ENCODE assay signal across 23 cellular contexts in genomic region chr11:75938543-75938942, GRCh38.
A peak's percentile ranks its signal among the peaks of the same experiment; 100 is the strongest.
DNase-seq lines count a peak whose midpoint lies in the region; ATAC-seq, FAIRE-seq and TF ChIP-seq lines count a peak whose summit lies in the region.
"Had no signal": no experiment of that assay in that cellular context is flagged by ENCODE, and none has a peak within 500 bp of the region (broad histone marks: within the 10 kb centered on the region; RNA-seq: fewer than 3 reads in every experiment).

No MANE protein-coding gene starts in this region.

- no peak overlapping the region for H3K27ac Mint-ChIP-seq in astrocyte (ENCODE audit: unreplicated experiment)
- H3K27ac Mint-ChIP-seq: activated CD4-positive, alpha-beta memory T cell treated with anti-CD3 and anti-CD28 coated beads for 36 hours; activated naive CD8-positive, alpha-beta T cell; T-helper 1 cell treated with Interleukin-12 subunit alpha and Interleukin-12 subunit beta and Interleukin-4 antibody, amounts not matched to agents 30 μg/mL and 1 μg/mL, for 36 hours had no signal

- H4K20me1 ChIP-seq in GM23248 (ENCODE audit: insufficient read depth) (no peaks in the 10 kb centered on the region), astrocyte (ENCODE audit: insufficient read depth, low read length) (peaks cover 3% of the 10 kb centered on the region)

- no peaks in the 10 kb centered on the region for H3K4me1 Mint-ChIP-seq in astrocyte (ENCODE audit: low read depth, unreplicated experiment)

- H3K4me1 ChIP-seq in GM23248 (ENCODE audit: insufficient read depth) (peaks cover 14% of the 10 kb centered on the region), astrocyte (ENCODE audit: insufficient read depth, low read length) (peaks cover 6% of the 10 kb centered on the region), subcutaneous abdominal adipose tissue (ENCODE audit: control insufficient read depth in 5 of 5, insufficient read depth in 5 of 5, low read length in 5 of 5) (peaks cover 0 to 36% (median 24%) of the 10 kb centered on the region in 5 donors)
- H3K4me1 ChIP-seq: testis had no signal

- H3K27me3 Mint-ChIP-seq in astrocyte (ENCODE audit: low read depth, unreplicated experiment) = no peaks in the 10 kb centered on the region
- H3K27me3 Mint-ChIP-seq: activated CD4-positive, alpha-beta memory T cell treated with anti-CD3 and anti-CD28 coated beads for 36 hours; activated naive CD8-positive, alpha-beta T cell had no signal

- H3K27me3 ChIP-seq in GM23248 (replicated peaks; ENCODE audit: insufficient read depth) = no peaks in the 10 kb centered on the region
- no peaks in the 10 kb centered on the region for H3K27me3 ChIP-seq in astrocyte (ENCODE audit: insufficient read depth, low read length)
- no peaks in the 10 kb centered on the region for H3K27me3 ChIP-seq in subcutaneous abdominal adipose tissue (ENCODE audit: control insufficient read depth in 5 of 5, insufficient read depth in 4 of 5, low read length in 5 of 5)
- H3K27me3 ChIP-seq: testis had no signal

- peaks cover 14% of the 10 kb centered on the region; the same call in 1 of the 2 replicates for H3F3A ChIP-seq in GM23248 (ENCODE audit: insufficient read depth)

- 39 to 43% methylated on average over 3 of the region's 3 CpGs for WGBS in GM23248 (ENCODE audit: low coverage in 1 of 2, low lambda C conversion rate in 2 of 2, missing lambda C conversion rate in 2 of 2), 2 experiments

- no peaks in the 10 kb centered on the region for H3K36me3 Mint-ChIP-seq in astrocyte (ENCODE audit: low read depth, unreplicated experiment)
- H3K36me3 Mint-ChIP-seq: activated CD4-positive, alpha-beta memory T cell treated with anti-CD3 and anti-CD28 coated beads for 36 hours had no signal

- H3K4me3 ChIP-seq in GM23248 (no peak overlapping the region), astrocyte (ENCODE audit: insufficient read depth, low read depth, low read length) (no peak overlapping the region), foreskin fibroblast (ENCODE audit: low read depth in 1 of 2, low read length in 2 of 2) (no peak overlapping the region), subcutaneous abdominal adipose tissue (ENCODE audit: low read depth in 1 of 5, low read length in 5 of 5) (no peak overlapping the region)
- H3K4me3 ChIP-seq: skin epidermis, testis had no signal

- TF ChIP-seq CTCF in astrocyte (IDR thresholded peaks at IDR 0.05; ENCODE audit: insufficient read depth, low read depth, low read length) (no peak), foreskin fibroblast (IDR thresholded peaks at IDR 0.05; ENCODE audit: low read depth, low read length) (no peak), GM13976 (IDR thresholded peaks at IDR 0.05; ENCODE audit: borderline replicate concordance, control extremely low read depth, extremely low read depth, insufficient read depth, missing control alignments) (no peak)

- H3K79me2 ChIP-seq in GM23248 (ENCODE audit: insufficient read depth) = 0 out of 2 replicates have a peak, but pooled peaks cover 13% of the 10 kb centered on the region
- H3K79me2 ChIP-seq in astrocyte (ENCODE audit: insufficient read depth, low read length) = no peaks in the 10 kb centered on the region

- H3K9me3 ChIP-seq in GM23248 (ENCODE audit: low read depth) = no peaks in the 10 kb centered on the region
- H3K9me3 ChIP-seq in astrocyte (ENCODE audit: insufficient read depth, low read depth, low read length) = no peaks in the 10 kb centered on the region
- no peaks in the 10 kb centered on the region for H3K9me3 ChIP-seq in subcutaneous abdominal adipose tissue (ENCODE audit: control insufficient read depth in 5 of 5, low read length in 5 of 5)
- H3K9me3 ChIP-seq: testis had no signal

- H3K4me2 ChIP-seq in GM23248 (ENCODE audit: unreplicated experiment) = peak overlapping the region; percentile 56
- peak overlapping the region; percentile 22 for H3K4me2 ChIP-seq in astrocyte (ENCODE audit: low read length)

- H3K9me3 Mint-ChIP-seq in astrocyte (ENCODE audit: unreplicated experiment) = peaks cover 1% of the 10 kb centered on the region
- H3K9me3 Mint-ChIP-seq: activated CD4-positive, alpha-beta memory T cell treated with anti-CD3 and anti-CD28 coated beads for 36 hours; activated T-cell treated with anti-CD3 and anti-CD28 coated beads, Interleukin-2, amount 50 U/mL, for 4 hours; T-helper 1 cell treated with Interleukin-12 subunit alpha and Interleukin-12 subunit beta and Interleukin-4 antibody, amounts not matched to agents 30 μg/mL and 1 μg/mL, for 36 hours had no signal

- DNase-seq in GM23248 = peak; percentile 68
- peak; percentile 21 for DNase-seq in astrocyte (ENCODE audit: low read depth)
- DNase-seq in foreskin fibroblast = peak; percentile 41 to 70
- DNase-seq in OCI-M2 (lab: John Stamatoyannopoulos, UW; ENCODE audit: unreplicated experiment) = no peak
- no peak for DNase-seq in GM13976 (ENCODE audit: low spot score)
- DNase-seq: activated CD4-positive, alpha-beta memory T cell treated with anti-CD3 and anti-CD28 coated beads for 36 hours; activated T-cell treated with anti-CD3 and anti-CD28 coated beads, Interleukin-2, amount 50 U/mL, for 4 hours; caudate nucleus; DMS79 treated with DMSO at 0.1 percent for 48 hours; effector CD8-positive, alpha-beta T cell; foreskin melanocyte; MM.1S; NCI-H1694 treated with DMSO at 0.1 percent for 48 hours; NCI-H446; SHP77; testis; WERI-Rb-1 had no signal

- FAIRE-seq in astrocyte (lab: Jason Lieb, UNC) = no peak

- H2AFZ ChIP-seq in GM23248 (peak overlapping the region; percentile 44; the same call in 1 of the 2 replicates), astrocyte (ENCODE audit: low read depth, low read length) (no peak overlapping the region)

- no peak overlapping the region for H3K4me3 Mint-ChIP-seq in astrocyte (ENCODE audit: unreplicated experiment)
- H3K4me3 Mint-ChIP-seq: activated CD4-positive, alpha-beta memory T cell treated with anti-CD3 and anti-CD28 coated beads for 36 hours; activated naive CD8-positive, alpha-beta T cell; activated T-cell treated with anti-CD3 and anti-CD28 coated beads, Interleukin-2, amount 50 U/mL, for 4 hours; T-helper 1 cell treated with Interleukin-12 subunit alpha and Interleukin-12 subunit beta and Interleukin-4 antibody, amounts not matched to agents 30 μg/mL and 1 μg/mL, for 36 hours had no signal

- no peaks in the 10 kb centered on the region for H3K36me3 ChIP-seq in GM23248 (ENCODE audit: low read depth)
- H3K36me3 ChIP-seq in astrocyte (ENCODE audit: insufficient read depth, low read length) = no peaks in the 10 kb centered on the region
- no peaks in the 10 kb centered on the region for H3K36me3 ChIP-seq in subcutaneous abdominal adipose tissue (ENCODE audit: control insufficient read depth in 5 of 5, insufficient read depth in 5 of 5, low read length in 5 of 5)
- H3K36me3 ChIP-seq: WERI-Rb-1 had no signal

- ATAC-seq in GM19397 (IDR thresholded peaks at IDR 0.05; ENCODE audit: unreplicated experiment) = no peak
- ATAC-seq: activated T-cell treated with anti-CD3 and anti-CD28 coated beads, Interleukin-2, amount 50 U/mL, for 4 hours had no signal

- H3K9ac ChIP-seq in GM23248 = peak overlapping the region; percentile 31; the same call in 1 of the 2 replicates
- H3K9ac ChIP-seq in astrocyte (ENCODE audit: low read length) = no peak overlapping the region
- peak overlapping the region in 1 of 5 donors; percentile 51 for H3K9ac ChIP-seq in subcutaneous abdominal adipose tissue (ENCODE audit: low read length in 5 of 5)

- peak overlapping the region; percentile 43 for H3K27ac ChIP-seq in GM23248
- H3K27ac ChIP-seq in astrocyte (ENCODE audit: low read depth, low read length) = no peak overlapping the region
- peak overlapping the region; percentile 49 for H3K27ac ChIP-seq in subcutaneous abdominal adipose tissue (ENCODE audit: low read depth, low read length)
- H3K27ac ChIP-seq: C4-2B, skin epidermis, testis, WERI-Rb-1 had no signal

- H3K9me2 ChIP-seq in GM23248 (ENCODE audit: insufficient read depth) = no peaks in the 10 kb centered on the region

- in situ Hi-C loops in GM23248 (cut with MboI) (no loop called here), GM13976 (cut with MboI; ENCODE audit: low sequenced_read_pairs, unreplicated experiment) (no loop called here)

Comparison
In these comparisons a context has a peak if more than half of its experiments do, and no peak if none do; other contexts are left out.
1. DNase-seq: peak in GM23248 (single experiment), astrocyte (single experiment) and foreskin fibroblast (2 of 2); none in OCI-M2 (single experiment) and GM13976 (single experiment).